ENCODE assay signal across 8 cellular contexts in genomic region chr6:87701676-87702588, GRCh38. TPM values are rescaled to one million over a fixed set of nuclear protein-coding genes. Genes with fewer than 3 reads are reported as not detected.
DNase-seq lines count a peak whose midpoint lies in the region; ATAC-seq, FAIRE-seq and TF ChIP-seq lines count a peak whose summit lies in the region.

AKIRIN2 (minus strand) TSS chr6:87702233; CDS start chr6:87701684, 549 bp downstream.

- TF ChIP-seq CTCF in D721Med (IDR thresholded peaks at IDR 0.05; ENCODE audit: insufficient read depth, missing control alignments) (no peak), OCI-LY7 (conservative IDR thresholded peaks at IDR 0.05; ENCODE audit: low read length) (no peak), endothelial cell (IDR thresholded peaks at IDR 0.05; ENCODE audit: unreplicated experiment) (no peak), mesothelial cell of epicardium (IDR thresholded peaks at IDR 0.05; ENCODE audit: unreplicated experiment) (no peak)

- H3K27me3 Mint-ChIP-seq in endothelial cell (ENCODE audit: unreplicated experiment): peaks cover 16% of the 10 kb centered on the region
- no peaks in the 10 kb centered on the region for H3K27me3 Mint-ChIP-seq in mesothelial cell of epicardium (ENCODE audit: low read depth)

- H3K9me3 ChIP-seq in OCI-LY7 (ENCODE audit: low read length): no peaks in the 10 kb centered on the region

- H3K9me2 ChIP-seq in OCI-LY7 (ENCODE audit: insufficient read depth, low read length): no peaks in the 10 kb centered on the region

- peak within 1 kb of the TSS; percentile 89 for H3K27ac ChIP-seq in OCI-LY7 (ENCODE audit: low read depth, low read length, poor library complexity, severe bottlenecking)

- H3K79me2 ChIP-seq in OCI-LY7 (ENCODE audit: insufficient read depth, low read depth, low read length): peaks cover 60% of the 10 kb centered on the region

- BruUV-seq in OCI-LY7 (replicated peaks; lab: Mats Ljungman, UMichigan): no TSS peak

- peaks cover 46% of the 10 kb centered on the region for H3K36me3 ChIP-seq in OCI-LY7 (ENCODE audit: insufficient read depth, low read length)

- H3K4me2 ChIP-seq in OCI-LY7 (ENCODE audit: low read length): peak within 1 kb of the TSS; percentile 99

- CTCF ChIA-PET in OCI-LY7 (lab: Charles Lee; ENCODE audit: unreplicated experiment): no interaction called here

- intact Hi-C loops in OCI-LY7 (cut with micrococcal nuclease; ENCODE audit: unreplicated experiment): loop anchor here (1.0 to 5.0 kb wide), 7 partner anchors 53 to 915 kb away; partner anchors contain the start of gene CFAP206

- peaks cover 50% of the 10 kb centered on the region for H3K4me1 ChIP-seq in OCI-LY7 (ENCODE audit: insufficient read depth, low read length, poor library complexity, severe bottlenecking)

- H2AFZ ChIP-seq in OCI-LY7 (ENCODE audit: low read length): peak within 1 kb of the TSS; percentile 43; the same call in 1 of the 2 replicates

- H3K4me3 ChIP-seq in OCI-LY7 (ENCODE audit: low read depth, low read length, poor library complexity, severe bottlenecking): peak within 1 kb of the TSS; percentile 94

- POLR2A ChIA-PET in OCI-LY7 (lab: Charles Lee): interaction anchor here (0.6 to 6.8 kb wide), 25 partner anchors 8 to 929 kb away, joined by 3 to 67 read pairs (median 3); no protein-coding TSS in a partner anchor

- DNase-seq in D721Med (ENCODE audit: insufficient read length, low spot score) (peak; percentile 26), HuH-7.5 (ENCODE audit: low spot score) (peak; percentile 73), OCI-LY7 (ENCODE audit: low spot score) (peak; percentile 100), activated T-cell treated with anti-CD3 and anti-CD28 coated beads for 1 hour (ENCODE audit: low read depth) (peak; percentile 94), endothelial cell (ENCODE audit: low spot score) (peak; percentile 95), mesothelial cell of epicardium (ENCODE audit: low spot score in 2 of 2, unreplicated experiment in 2 of 2) (peak; percentile 92 to 98)
- peak; percentile 94 for DNase-seq in stimulated activated CD8-positive, alpha-beta memory T cell treated with anti-CD3 and anti-CD28 coated beads, Interleukin-15, amount 100 ng/mL, for 48 hours (ENCODE audit: low read depth in 2 of 2)

- FAIRE-seq in D721Med (lab: Jason Lieb, UNC): no peak

- H3K4me1 Mint-ChIP-seq in endothelial cell (ENCODE audit: unreplicated experiment) (peaks cover 16% of the 10 kb centered on the region), mesothelial cell of epicardium (peaks cover 46% of the 10 kb centered on the region)

- H3K36me3 Mint-ChIP-seq in endothelial cell (ENCODE audit: low read depth, unreplicated experiment) (peaks cover 14% of the 10 kb centered on the region), mesothelial cell of epicardium (no peaks in the 10 kb centered on the region)

- no peaks in the 10 kb centered on the region for H3K9me3 Mint-ChIP-seq in endothelial cell (ENCODE audit: unreplicated experiment)
- no peaks in the 10 kb centered on the region for H3K9me3 Mint-ChIP-seq in mesothelial cell of epicardium

- ATAC-seq in GM21526 (IDR thresholded peaks at IDR 0.05; ENCODE audit: low FRiP score, unreplicated experiment): peak; percentile 60

- peaks cover 41% of the 10 kb centered on the region for H4K20me1 ChIP-seq in OCI-LY7 (ENCODE audit: insufficient read depth, low read length)

- peak within 1 kb of the TSS; percentile 99 for H3K27ac Mint-ChIP-seq in endothelial cell (ENCODE audit: unreplicated experiment)
- H3K27ac Mint-ChIP-seq in mesothelial cell of epicardium: peak within 1 kb of the TSS; percentile 98

- peak within 1 kb of the TSS; percentile 99 for H3K4me3 Mint-ChIP-seq in endothelial cell (ENCODE audit: unreplicated experiment)
- peak within 1 kb of the TSS; percentile 98 for H3K4me3 Mint-ChIP-seq in mesothelial cell of epicardium

RNA-seq across cellular contexts. Expression of gene AKIRIN2, which starts in this region (rescaled TPM):
- total RNA-seq in OCI-LY7 (2014; rRNA removed; shearing (Covaris generic)): 70.3 and 70.4 TPM in 2 replicates
- total RNA-seq in OCI-LY7 (2022) (127 and 129 TPM in 2 replicates), endothelial cell (ENCODE audit: unreplicated experiment) (59.3 TPM), mesothelial cell of epicardium (84.1 to 88.1 TPM (median 84.7 TPM) in 3 replicates)

Comparison
In these comparisons a context has a peak if more than half of its experiments do, and no peak if none do; other contexts are left out.
1. Peak in every context shown above with its lines: DNase-seq, ATAC-seq, H3K4me3 ChIP-seq and H3K27ac ChIP-seq.
2. DNase-seq: peak in every context shown above with its lines; median percentile 100 in OCI-LY7; 95 in endothelial cell; 95 in mesothelial cell of epicardium; 94 in activated T-cell treated with anti-CD3 and anti-CD28 coated beads for 1 hour; 94 in stimulated activated CD8-positive, alpha-beta memory T cell treated with anti-CD3 and anti-CD28 coated beads, Interleukin-15, amount 100 ng/mL, for 48 hours; 73 in HuH-7.5; 26 in D721Med.